Comparison of ENCODE assay signal across 2 cellular contexts in genomic region chr14:103857256-103857655, GRCh38.
TF ChIP-seq lines count a peak whose summit lies in the region.

No MANE protein-coding gene starts in this region.

TF ChIP-seq in H1, 55 proteins besides CTCF, POLR2A, EP300 and RAD21:
- TF ChIP-seq BACH1 (IDR thresholded peaks at IDR 0.05; ENCODE audit: low read length) (no peak), CHD1 (IDR thresholded peaks at IDR 0.05; ENCODE audit: low read depth, low read length) (no peak), EGR1 (IDR thresholded peaks at IDR 0.05; ENCODE audit: borderline replicate concordance, low read depth, low read length) (no peak), SP1 (IDR thresholded peaks at IDR 0.05; ENCODE audit: low read depth, low read length) (no peak), BCL11A (IDR thresholded peaks at IDR 0.05; ENCODE audit: low read depth in 2 of 2, low read length in 2 of 2) (no peak), JUND (IDR thresholded peaks at IDR 0.05; ENCODE audit: low read length) (no peak), SAP30 (IDR thresholded peaks at IDR 0.05; ENCODE audit: insufficient read depth, insufficient replicate concordance, low read length) (no peak), SP2 (IDR thresholded peaks at IDR 0.05; ENCODE audit: low read length) (no peak), CTBP2 (IDR thresholded peaks at IDR 0.05; ENCODE audit: borderline replicate concordance, insufficient read depth, insufficient read length, low read length) (no peak), TBP (IDR thresholded peaks at IDR 0.05; ENCODE audit: low read depth, low read length) (no peak), NANOG (IDR thresholded peaks at IDR 0.05; ENCODE audit: insufficient read depth, low read depth, low read length, poor library complexity, severe bottlenecking) (no peak), TAF7 (optimal IDR thresholded peaks at IDR 0.05; ENCODE audit: borderline replicate concordance, low read depth, low read length) (no peak), CBX8 (IDR thresholded peaks at IDR 0.05; ENCODE audit: borderline replicate concordance, low read depth, low read length) (no peak)

TF ChIP-seq in HepG2, 621 proteins besides CTCF, POLR2A, EP300 and RAD21:
- TF ChIP-seq HNRNPL (IDR thresholded peaks at IDR 0.05; ENCODE audit: low read depth, low read length) (no peak), SALL2 (CRISPR knock-in tag; IDR thresholded peaks at IDR 0.05) (no peak), ZNF496 (CRISPR knock-in tag; IDR thresholded peaks at IDR 0.05; ENCODE audit: insufficient replicate concordance) (no peak), ZNF280B (CRISPR knock-in tag; IDR thresholded peaks at IDR 0.05; ENCODE audit: borderline replicate concordance) (no peak), PLRG1 (conservative IDR thresholded peaks at IDR 0.05) (no peak), ZNF260 (CRISPR knock-in tag; IDR thresholded peaks at IDR 0.05; ENCODE audit: borderline replicate concordance, low read depth) (no peak), NFIB (CRISPR knock-in tag; IDR thresholded peaks at IDR 0.05; ENCODE audit: borderline replicate concordance) (no peak), ZFP36L1 (CRISPR knock-in tag; IDR thresholded peaks at IDR 0.05) (no peak), SUZ12 (IDR thresholded peaks at IDR 0.05; ENCODE audit: low read depth, low read length) (no peak), ZSCAN22 (CRISPR knock-in tag; IDR thresholded peaks at IDR 0.05) (no peak), ZC3H4 (CRISPR knock-in tag; IDR thresholded peaks at IDR 0.05; ENCODE audit: borderline replicate concordance) (no peak), AHDC1 (CRISPR knock-in tag; IDR thresholded peaks at IDR 0.05; ENCODE audit: borderline replicate concordance) (no peak), ZNF577 (CRISPR knock-in tag; IDR thresholded peaks at IDR 0.05; ENCODE audit: borderline replicate concordance, low read depth) (no peak), NR0B2 (CRISPR knock-in tag; IDR thresholded peaks at IDR 0.05) (no peak)
- TF ChIP-seq, protein P1, sequence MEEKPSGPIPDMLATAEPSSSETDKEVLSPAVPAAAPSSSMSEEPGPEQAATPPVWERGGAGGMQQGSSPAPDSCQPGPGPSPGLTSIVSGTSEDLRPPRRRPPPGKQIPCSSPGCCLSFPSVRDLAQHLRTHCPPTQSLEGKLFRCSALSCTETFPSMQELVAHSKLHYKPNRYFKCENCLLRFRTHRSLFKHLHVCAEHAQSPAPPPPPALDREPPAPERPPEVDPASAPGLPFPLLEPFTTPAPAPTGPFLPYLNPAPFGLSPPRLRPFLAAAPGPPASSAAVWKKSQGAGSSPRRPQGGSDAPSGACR (CRISPR knock-in tag; IDR thresholded peaks at IDR 0.05): no peak
- TF ChIP-seq, protein P2, sequence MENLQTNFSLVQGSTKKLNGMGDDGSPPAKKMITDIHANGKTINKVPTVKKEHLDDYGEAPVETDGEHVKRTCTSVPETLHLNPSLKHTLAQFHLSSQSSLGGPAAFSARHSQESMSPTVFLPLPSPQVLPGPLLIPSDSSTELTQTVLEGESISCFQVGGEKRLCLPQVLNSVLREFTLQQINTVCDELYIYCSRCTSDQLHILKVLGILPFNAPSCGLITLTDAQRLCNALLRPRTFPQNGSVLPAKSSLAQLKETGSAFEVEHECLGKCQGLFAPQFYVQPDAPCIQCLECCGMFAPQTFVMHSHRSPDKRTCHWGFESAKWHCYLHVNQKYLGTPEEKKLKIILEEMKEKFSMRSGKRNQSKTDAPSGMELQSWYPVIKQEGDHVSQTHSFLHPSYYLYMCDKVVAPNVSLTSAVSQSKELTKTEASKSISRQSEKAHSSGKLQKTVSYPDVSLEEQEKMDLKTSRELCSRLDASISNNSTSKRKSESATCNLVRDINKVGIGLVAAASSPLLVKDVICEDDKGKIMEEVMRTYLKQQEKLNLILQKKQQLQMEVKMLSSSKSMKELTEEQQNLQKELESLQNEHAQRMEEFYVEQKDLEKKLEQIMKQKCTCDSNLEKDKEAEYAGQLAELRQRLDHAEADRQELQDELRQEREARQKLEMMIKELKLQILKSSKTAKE (CRISPR knock-in tag; IDR thresholded peaks at IDR 0.05; ENCODE audit: borderline replicate concordance): no peak
